Comparison of ENCODE assay signal across 1 cellular context in genomic region chr2:42360890-42361727, GRCh38.
A peak's percentile ranks its signal among the peaks of the same experiment; 100 is the strongest.
TF ChIP-seq lines count a peak whose summit lies in the region.

COX7A2L (minus strand) TSS chr2:42361217; CDS start chr2:42361161, 56 bp downstream.

TF ChIP-seq in HepG2, 621 proteins besides CTCF, POLR2A, EP300 and RAD21 (continued from another document and continues in another):
- TF ChIP-seq ZNF503 (CRISPR knock-in tag; IDR thresholded peaks at IDR 0.05) (peak; percentile 86), ZNF251 (CRISPR knock-in tag; IDR thresholded peaks at IDR 0.05) (no peak), FOXP4 (CRISPR knock-in tag; IDR thresholded peaks at IDR 0.05) (no peak; the same call in none of the 2 replicates), RNF219 (CRISPR knock-in tag; IDR thresholded peaks at IDR 0.05) (no peak), XRCC5 (optimal IDR thresholded peaks at IDR 0.05; ENCODE audit: low read length) (peak; percentile 91), SOX6 (IDR thresholded peaks at IDR 0.05) (no peak), SOX6 (CRISPR knock-in tag; IDR thresholded peaks at IDR 0.05) (peak; percentile 64), ZNF335 (CRISPR knock-in tag; IDR thresholded peaks at IDR 0.05) (peak; percentile 100), ZGPAT (CRISPR knock-in tag; IDR thresholded peaks at IDR 0.05) (peak; percentile 77), MIXL1 (CRISPR knock-in tag; IDR thresholded peaks at IDR 0.05) (peak; percentile 66), MTERF4 (CRISPR knock-in tag; IDR thresholded peaks at IDR 0.05) (peak; percentile 67; the same call in 1 of the 2 replicates), ZNF281 (CRISPR knock-in tag; IDR thresholded peaks at IDR 0.05; ENCODE audit: borderline replicate concordance) (no peak), SKI (IDR thresholded peaks at IDR 0.05; ENCODE audit: partially characterized antibody) (peak; percentile 17), MLXIP (CRISPR knock-in tag; IDR thresholded peaks at IDR 0.05; ENCODE audit: borderline replicate concordance) (0 out of 2 replicates have a peak, but pooled peaks have one; percentile 40), MATR3 (CRISPR knock-in tag; IDR thresholded peaks at IDR 0.05) (no peak), DMTF1 (CRISPR knock-in tag; IDR thresholded peaks at IDR 0.05) (no peak), ZC3H4 (CRISPR knock-in tag; IDR thresholded peaks at IDR 0.05; ENCODE audit: borderline replicate concordance) (no peak), ZNF564 (CRISPR knock-in tag; IDR thresholded peaks at IDR 0.05) (no peak), TBX3 (IDR thresholded peaks at IDR 0.05; ENCODE audit: borderline replicate concordance) (no peak), SMARCC2 (IDR thresholded peaks at IDR 0.05) (no peak), PRMT3 (CRISPR knock-in tag; IDR thresholded peaks at IDR 0.05; ENCODE audit: borderline replicate concordance, low read depth) (no peak; the same call in 1 of the 2 replicates), ZNF580 (CRISPR knock-in tag; IDR thresholded peaks at IDR 0.05; ENCODE audit: borderline replicate concordance, low read depth) (no peak), TOPORS (CRISPR knock-in tag; IDR thresholded peaks at IDR 0.05) (no peak), ERF (CRISPR knock-in tag; IDR thresholded peaks at IDR 0.05) (peak; percentile 88), NPAS2 (CRISPR knock-in tag; IDR thresholded peaks at IDR 0.05; ENCODE audit: borderline replicate concordance) (no peak), ZNF17 (CRISPR knock-in tag; IDR thresholded peaks at IDR 0.05) (no peak), PHF21A (CRISPR knock-in tag; IDR thresholded peaks at IDR 0.05) (peak; percentile 50; the same call in 1 of the 2 replicates), ZNF543 (CRISPR knock-in tag; IDR thresholded peaks at IDR 0.05) (no peak; the same call in 1 of the 2 replicates), PAXIP1 (CRISPR knock-in tag; conservative IDR thresholded peaks at IDR 0.05) (no peak; the same call in none of the 2 replicates), MTA3 (CRISPR knock-in tag; IDR thresholded peaks at IDR 0.05) (no peak), ZSCAN31 (CRISPR knock-in tag; IDR thresholded peaks at IDR 0.05; ENCODE audit: low read depth) (peak; percentile 70; the same call in 1 of the 2 replicates), BORCS8-MEF2B (CRISPR knock-in tag; IDR thresholded peaks at IDR 0.05) (peak; percentile 54; the same call in 1 of the 2 replicates), CEBPG (CRISPR knock-in tag; IDR thresholded peaks at IDR 0.05) (no peak), NFE2 (CRISPR knock-in tag; IDR thresholded peaks at IDR 0.05) (no peak), RORA (CRISPR knock-in tag; IDR thresholded peaks at IDR 0.05) (no peak), ZNF572 (CRISPR knock-in tag; IDR thresholded peaks at IDR 0.05) (peak; percentile 99), ZNF557 (CRISPR knock-in tag; IDR thresholded peaks at IDR 0.05) (0 out of 2 replicates have a peak, but pooled peaks have one; percentile 84), ATM (IDR thresholded peaks at IDR 0.05; ENCODE audit: borderline replicate concordance) (no peak), IKZF1 (IDR thresholded peaks at IDR 0.05) (no peak)
